Comparison of ENCODE assay signal across 1 cellular context in the genomic region with DNA sequence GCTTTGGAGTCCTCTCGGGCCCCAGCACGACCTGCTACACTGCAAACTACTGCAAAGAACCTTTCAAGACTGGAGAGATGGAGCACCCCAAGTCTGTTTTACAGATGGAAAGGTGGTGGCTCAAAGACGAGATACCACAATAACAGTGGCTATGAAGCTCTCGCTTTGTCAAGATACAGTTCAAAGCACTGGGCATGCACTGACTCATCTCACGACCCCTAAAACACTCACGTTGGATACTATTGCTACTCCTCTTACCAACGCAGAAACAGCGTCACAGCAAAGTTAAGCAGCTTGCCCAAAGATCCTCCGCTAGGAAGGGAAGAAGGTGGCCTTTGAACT.
TF ChIP-seq lines count a peak whose summit lies in the region.

No MANE protein-coding gene starts in this region.

TF ChIP-seq in HepG2, 621 proteins besides CTCF, POLR2A, EP300 and RAD21:
- TF ChIP-seq ZBED4 (CRISPR knock-in tag; IDR thresholded peaks at IDR 0.05; ENCODE audit: borderline replicate concordance) = no peak
- TF ChIP-seq, protein P1, sequence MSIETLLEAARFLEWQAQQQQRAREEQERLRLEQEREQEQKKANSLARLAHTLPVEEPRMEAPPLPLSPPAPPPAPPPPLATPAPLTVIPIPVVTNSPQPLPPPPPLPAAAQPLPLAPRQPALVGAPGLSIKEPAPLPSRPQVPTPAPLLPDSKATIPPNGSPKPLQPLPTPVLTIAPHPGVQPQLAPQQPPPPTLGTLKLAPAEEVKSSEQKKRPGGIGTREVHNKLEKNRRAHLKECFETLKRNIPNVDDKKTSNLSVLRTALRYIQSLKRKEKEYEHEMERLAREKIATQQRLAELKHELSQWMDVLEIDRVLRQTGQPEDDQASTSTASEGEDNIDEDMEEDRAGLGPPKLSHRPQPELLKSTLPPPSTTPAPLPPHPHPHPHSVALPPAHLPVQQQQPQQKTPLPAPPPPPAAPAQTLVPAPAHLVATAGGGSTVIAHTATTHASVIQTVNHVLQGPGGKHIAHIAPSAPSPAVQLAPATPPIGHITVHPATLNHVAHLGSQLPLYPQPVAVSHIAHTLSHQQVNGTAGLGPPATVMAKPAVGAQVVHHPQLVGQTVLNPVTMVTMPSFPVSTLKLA (IDR thresholded peaks at IDR 0.05) = no peak
- no peak for TF ChIP-seq ZNF274 (CRISPR knock-in tag; IDR thresholded peaks at IDR 0.05)
- TF ChIP-seq MED1 (CRISPR knock-in tag; IDR thresholded peaks at IDR 0.05) = no peak
- TF ChIP-seq KDM5B (CRISPR knock-in tag; IDR thresholded peaks at IDR 0.05; ENCODE audit: borderline replicate concordance) = 0 out of 2 replicates have a peak, but pooled peaks have one; percentile 26
- TF ChIP-seq ZNF614 (CRISPR knock-in tag; IDR thresholded peaks at IDR 0.05; ENCODE audit: borderline replicate concordance) = no peak
- TF ChIP-seq ETV5 (CRISPR knock-in tag; IDR thresholded peaks at IDR 0.05; ENCODE audit: borderline replicate concordance) = no peak
- TF ChIP-seq RARG (CRISPR knock-in tag; IDR thresholded peaks at IDR 0.05; ENCODE audit: low read depth) = no peak
TF ChIP-seq in HepG2: peak in this region for 1.
